Comparison of ENCODE assay signal across 16 cellular contexts in the genomic region with DNA sequence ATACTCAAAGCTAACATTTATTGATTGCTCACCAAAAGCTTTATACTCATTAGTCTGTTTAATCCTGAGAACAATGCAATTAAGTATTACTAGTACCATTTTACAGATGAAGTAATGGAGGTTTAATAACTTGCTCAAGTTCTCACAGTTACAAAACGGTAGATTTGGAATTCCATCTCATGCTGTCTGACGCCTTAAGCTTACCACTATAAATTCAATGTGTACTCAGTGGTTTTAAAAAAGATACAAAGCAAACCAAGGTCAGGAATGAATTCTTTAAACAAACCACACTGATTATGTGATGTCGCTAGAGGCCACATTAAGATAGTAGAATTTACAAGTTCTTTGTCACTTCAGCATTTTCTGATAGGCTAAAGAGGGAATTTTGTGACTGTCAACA. TPM values are rescaled to one million over a fixed set of nuclear protein-coding genes. Genes with fewer than 3 reads are reported as not detected.
DNase-seq lines count a peak whose midpoint lies in the region; ATAC-seq and TF ChIP-seq lines count a peak whose summit lies in the region.
"Had no signal": no experiment of that assay in that cellular context is flagged by ENCODE, and none has a peak within 500 bp of the region (broad histone marks: within the 10 kb centered on the region; RNA-seq: fewer than 3 reads in every experiment).

No MANE protein-coding gene starts in this region.

- peak overlapping the region; percentile 93 for H3K4me3 Mint-ChIP-seq in activated naive CD4-positive, alpha-beta T cell treated with anti-CD3 and anti-CD28 coated beads, Interleukin-2, amount 50 U/mL, for 24 hours
- no peak overlapping the region for H3K4me3 Mint-ChIP-seq in chondrocyte (ENCODE audit: unreplicated experiment)

- H3K9me3 Mint-ChIP-seq in activated naive CD4-positive, alpha-beta T cell treated with anti-CD3 and anti-CD28 coated beads, Interleukin-2, amount 50 U/mL, for 24 hours, result peaks cover 6% of the 10 kb centered on the region
- peaks cover 5 to 8% of the 10 kb centered on the region in 2 donors for H3K9me3 Mint-ChIP-seq in activated naive CD4-positive, alpha-beta T cell treated with anti-CD3 and anti-CD28 coated beads, Interleukin-2, amount 50 U/mL, for 72 hours
- no peaks in the 10 kb centered on the region for H3K9me3 Mint-ChIP-seq in chondrocyte (ENCODE audit: low read depth)

- no peaks in the 10 kb centered on the region for H3K27me3 Mint-ChIP-seq in activated naive CD4-positive, alpha-beta T cell treated with anti-CD3 and anti-CD28 coated beads, Interleukin-2, amount 50 U/mL, for 24 hours
- no peaks in the 10 kb centered on the region for H3K27me3 Mint-ChIP-seq in chondrocyte (ENCODE audit: low read depth)

- peaks cover 11% of the 10 kb centered on the region; the same call in 1 of the 2 replicates for H3F3A ChIP-seq in SU-DHL-6 (ENCODE audit: insufficient read depth)

- no peak for DNase-seq in activated naive CD4-positive, alpha-beta T cell treated with anti-CD3 and anti-CD28 coated beads, Interleukin-2, amount 50 U/mL, for 72 hours (ENCODE audit: low spot score in 2 of 2)
- DNase-seq in fibroblast of villous mesenchyme (ENCODE audit: low read depth) (peak; percentile 47), chondrocyte (ENCODE audit: low spot score) (no peak), omental fat pad (ENCODE audit: low spot score) (no peak), NOMO-1 treated with dmso at 0.1 percent for 144 hours (lab: John Stamatoyannopoulos, UW; ENCODE audit: unreplicated experiment) (no peak), cerebellar nuclear complex (lab: John Stamatoyannopoulos, UW) (no peak)
- DNase-seq: GF-D8, NCI-H1105 treated with DMSO at 0.1 percent for 48 hours, NCI-H187, NCI-H446, NCI-H748 treated with DMSO at 0.1 percent for 48 hours had no signal

- H3K4me3 ChIP-seq in SU-DHL-6 (ENCODE audit: insufficient read depth, low read length, poor library complexity, severe bottlenecking) (no peak overlapping the region), fibroblast of villous mesenchyme (ENCODE audit: low read depth, low read length) (no peak overlapping the region)
- H3K4me3 ChIP-seq: SK-N-MC had no signal

- peak overlapping the region; percentile 99 for H3K27ac Mint-ChIP-seq in activated naive CD4-positive, alpha-beta T cell treated with anti-CD3 and anti-CD28 coated beads, Interleukin-2, amount 50 U/mL, for 24 hours
- no peak overlapping the region for H3K27ac Mint-ChIP-seq in activated naive CD4-positive, alpha-beta T cell treated with anti-CD3 and anti-CD28 coated beads, Interleukin-2, amount 50 U/mL, for 72 hours
- H3K27ac Mint-ChIP-seq in chondrocyte (ENCODE audit: unreplicated experiment), result no peak overlapping the region

- H3K36me3 ChIP-seq in SU-DHL-6 (ENCODE audit: low read length), result no peaks in the 10 kb centered on the region

- no peaks in the 10 kb centered on the region for H4K20me1 ChIP-seq in SU-DHL-6 (ENCODE audit: low read depth, low read length)

- ATAC-seq in activated naive CD4-positive, alpha-beta T cell treated with anti-CD3 and anti-CD28 coated beads, Interleukin-2, amount 50 U/mL, for 72 hours, result no peak
- no peak for ATAC-seq in omental fat pad (ENCODE audit: low FRiP score)
- ATAC-seq: HepG2, Right ventricle myocardium inferior had no signal

- H3K9ac ChIP-seq in SU-DHL-6 (ENCODE audit: low read length), result no peak overlapping the region

- no peaks in the 10 kb centered on the region for H3K27me3 ChIP-seq in SU-DHL-6 (ENCODE audit: low read length)

- H3K4me1 Mint-ChIP-seq in activated naive CD4-positive, alpha-beta T cell treated with anti-CD3 and anti-CD28 coated beads, Interleukin-2, amount 50 U/mL, for 24 hours, result peaks cover 22% of the 10 kb centered on the region
- H3K4me1 Mint-ChIP-seq in chondrocyte (ENCODE audit: low read depth), result peaks cover 20% of the 10 kb centered on the region

- TF ChIP-seq CTCF in SU-DHL-6 (IDR thresholded peaks at IDR 0.05; ENCODE audit: insufficient read depth, low read length, poor library complexity, severe bottlenecking) (no peak), fibroblast of villous mesenchyme (IDR thresholded peaks at IDR 0.05; ENCODE audit: insufficient read depth, low read depth, low read length) (no peak), chondrocyte (IDR thresholded peaks at IDR 0.05) (no peak), omental fat pad (IDR thresholded peaks at IDR 0.05) (no peak)

- no peaks in the 10 kb centered on the region for H3K9me2 ChIP-seq in SU-DHL-6 (replicated peaks; ENCODE audit: insufficient read depth, low read length)

- H2AFZ ChIP-seq in SU-DHL-6 (ENCODE audit: low read depth, low read length, severe bottlenecking), result peak overlapping the region; percentile 91

- no peaks in the 10 kb centered on the region for H3K9me3 ChIP-seq in SU-DHL-6 (ENCODE audit: insufficient read depth, low read length)

- no peaks in the 10 kb centered on the region for H3K79me2 ChIP-seq in SU-DHL-6 (ENCODE audit: insufficient read depth, low read length)

- H3K27ac ChIP-seq in SU-DHL-6 (ENCODE audit: low read depth, low read length), result no peak overlapping the region
- H3K27ac ChIP-seq: SK-N-MC had no signal

- peaks cover 8% of the 10 kb centered on the region for H3K36me3 Mint-ChIP-seq in activated naive CD4-positive, alpha-beta T cell treated with anti-CD3 and anti-CD28 coated beads, Interleukin-2, amount 50 U/mL, for 24 hours
- H3K36me3 Mint-ChIP-seq in activated naive CD4-positive, alpha-beta T cell treated with anti-CD3 and anti-CD28 coated beads, Interleukin-2, amount 50 U/mL, for 72 hours, result peaks cover 13% of the 10 kb centered on the region in 2 donors
- H3K36me3 Mint-ChIP-seq in chondrocyte (ENCODE audit: low read depth), result no peaks in the 10 kb centered on the region

- H3K4me2 ChIP-seq in SU-DHL-6 (ENCODE audit: low read depth, low read length, poor library complexity, severe bottlenecking), result no peak overlapping the region

RNA-seq across cellular contexts. Expression of gene C5orf63, which starts 1.2 kb away (rescaled TPM):
- total RNA-seq in activated naive CD4-positive, alpha-beta T cell treated with anti-CD3 and anti-CD28 coated beads, Interleukin-2, amount 50 U/mL, for 72 hours, result 10 to 100 TPM in 1 of 2 donors, 1 to 10 TPM in 1; 9.7 to 11.7 TPM
- total RNA-seq in fibroblast of villous mesenchyme, result 1.3 and 1.6 TPM in 2 replicates
- 0.46 to 0.77 TPM (median 0.50 TPM) in 3 replicates for total RNA-seq in chondrocyte
- 1 to 10 TPM; 1.8 to 6.5 (median 4.7) TPM for total RNA-seq in omental fat pad

RNA-seq across cellular contexts. Expression of gene MARCHF3, which starts 44.1 kb away (rescaled TPM):
- total RNA-seq in activated naive CD4-positive, alpha-beta T cell treated with anti-CD3 and anti-CD28 coated beads, Interleukin-2, amount 50 U/mL, for 72 hours, result 10 to 100 TPM in 1 of 2 donors, 1 to 10 TPM in 1; 4.8 to 10.5 TPM
- total RNA-seq in fibroblast of villous mesenchyme (8.4 and 10.4 TPM in 2 replicates), chondrocyte (1.5 to 2.2 TPM (median 2.0 TPM) in 3 replicates), omental fat pad (10 to 100 TPM in 2 of 4 donors, 1 to 10 TPM in 2; 7.4 to 72.7 (median 16.2) TPM)
